2 cellular contexts compared by ENCODE assay signal in the genomic region with DNA sequence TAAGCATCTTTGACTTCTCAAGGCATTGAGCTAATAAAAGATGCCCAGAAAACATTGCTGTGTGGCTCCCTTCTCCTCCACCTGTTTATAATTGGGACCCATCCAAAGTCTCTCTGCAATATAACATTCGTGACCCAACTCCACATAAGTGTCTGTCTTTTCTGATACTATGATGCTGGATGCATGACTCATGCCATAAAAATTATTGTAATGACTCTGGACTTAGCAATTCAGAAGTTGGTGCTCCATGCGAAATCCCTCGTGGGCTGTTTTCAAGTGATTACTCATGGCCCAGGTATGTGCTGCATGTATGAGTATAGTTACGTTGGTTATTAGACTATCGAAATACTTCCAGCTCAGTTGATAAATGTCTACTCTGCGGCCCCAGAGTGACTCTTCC.
TF ChIP-seq lines count a peak whose summit lies in the region.

No MANE protein-coding gene starts in this region.

TF ChIP-seq in HCT116, 20 proteins besides CTCF, POLR2A, EP300 and RAD21 (continued from another document):
- TF ChIP-seq, protein P1, sequence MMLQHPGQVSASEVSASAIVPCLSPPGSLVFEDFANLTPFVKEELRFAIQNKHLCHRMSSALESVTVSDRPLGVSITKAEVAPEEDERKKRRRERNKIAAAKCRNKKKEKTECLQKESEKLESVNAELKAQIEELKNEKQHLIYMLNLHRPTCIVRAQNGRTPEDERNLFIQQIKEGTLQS (IDR thresholded peaks at IDR 0.05): peak; percentile 40
- TF ChIP-seq SIN3A (IDR thresholded peaks at IDR 0.05; ENCODE audit: low read depth) (peak; percentile 33; the same call in 1 of the 2 replicates), JUND (IDR thresholded peaks at IDR 0.05) (peak; percentile 92), TCF7L2 (IDR thresholded peaks at IDR 0.05; ENCODE audit: borderline replicate concordance, extremely low read depth, insufficient read depth, insufficient read length) (no peak), CEBPB (IDR thresholded peaks at IDR 0.05; ENCODE audit: low read depth) (peak; percentile 63; the same call in 1 of the 2 replicates), CBX3 (IDR thresholded peaks at IDR 0.05; ENCODE audit: low read depth) (peak; percentile 42), EGR1 (IDR thresholded peaks at IDR 0.05; ENCODE audit: low read depth) (no peak; the same call in 1 of the 2 replicates), FOSL1 (IDR thresholded peaks at IDR 0.05; ENCODE audit: low read depth) (peak; percentile 94), ZFX (IDR thresholded peaks at IDR 0.05) (no peak), YY1 (IDR thresholded peaks at IDR 0.05; ENCODE audit: extremely low read depth, insufficient replicate concordance, low read depth, low read length) (no peak), SP1 (IDR thresholded peaks at IDR 0.05; ENCODE audit: low read depth) (peak; percentile 57), EZH2phosphoT487 (IDR thresholded peaks at IDR 0.05; ENCODE audit: borderline replicate concordance) (no peak), SRF (IDR thresholded peaks at IDR 0.05; ENCODE audit: low read depth) (peak; percentile 42; the same call in 1 of the 2 replicates)
- TF ChIP-seq, protein P2, sequence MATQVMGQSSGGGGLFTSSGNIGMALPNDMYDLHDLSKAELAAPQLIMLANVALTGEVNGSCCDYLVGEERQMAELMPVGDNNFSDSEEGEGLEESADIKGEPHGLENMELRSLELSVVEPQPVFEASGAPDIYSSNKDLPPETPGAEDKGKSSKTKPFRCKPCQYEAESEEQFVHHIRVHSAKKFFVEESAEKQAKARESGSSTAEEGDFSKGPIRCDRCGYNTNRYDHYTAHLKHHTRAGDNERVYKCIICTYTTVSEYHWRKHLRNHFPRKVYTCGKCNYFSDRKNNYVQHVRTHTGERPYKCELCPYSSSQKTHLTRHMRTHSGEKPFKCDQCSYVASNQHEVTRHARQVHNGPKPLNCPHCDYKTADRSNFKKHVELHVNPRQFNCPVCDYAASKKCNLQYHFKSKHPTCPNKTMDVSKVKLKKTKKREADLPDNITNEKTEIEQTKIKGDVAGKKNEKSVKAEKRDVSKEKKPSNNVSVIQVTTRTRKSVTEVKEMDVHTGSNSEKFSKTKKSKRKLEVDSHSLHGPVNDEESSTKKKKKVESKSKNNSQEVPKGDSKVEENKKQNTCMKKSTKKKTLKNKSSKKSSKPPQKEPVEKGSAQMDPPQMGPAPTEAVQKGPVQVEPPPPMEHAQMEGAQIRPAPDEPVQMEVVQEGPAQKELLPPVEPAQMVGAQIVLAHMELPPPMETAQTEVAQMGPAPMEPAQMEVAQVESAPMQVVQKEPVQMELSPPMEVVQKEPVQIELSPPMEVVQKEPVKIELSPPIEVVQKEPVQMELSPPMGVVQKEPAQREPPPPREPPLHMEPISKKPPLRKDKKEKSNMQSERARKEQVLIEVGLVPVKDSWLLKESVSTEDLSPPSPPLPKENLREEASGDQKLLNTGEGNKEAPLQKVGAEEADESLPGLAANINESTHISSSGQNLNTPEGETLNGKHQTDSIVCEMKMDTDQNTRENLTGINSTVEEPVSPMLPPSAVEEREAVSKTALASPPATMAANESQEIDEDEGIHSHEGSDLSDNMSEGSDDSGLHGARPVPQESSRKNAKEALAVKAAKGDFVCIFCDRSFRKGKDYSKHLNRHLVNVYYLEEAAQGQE (IDR thresholded peaks at IDR 0.05; ENCODE audit: low read depth): no peak
- TF ChIP-seq, protein P3, sequence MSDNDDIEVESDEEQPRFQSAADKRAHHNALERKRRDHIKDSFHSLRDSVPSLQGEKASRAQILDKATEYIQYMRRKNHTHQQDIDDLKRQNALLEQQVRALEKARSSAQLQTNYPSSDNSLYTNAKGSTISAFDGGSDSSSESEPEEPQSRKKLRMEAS (IDR thresholded peaks at IDR 0.05): peak; percentile 49

TF ChIP-seq in SK-N-SH treated with all-trans-retinoic acid at 6 μM for 48 hours, 23 proteins besides CTCF, POLR2A, EP300 and RAD21 (continued from another document):
- TF ChIP-seq, protein P4, sequence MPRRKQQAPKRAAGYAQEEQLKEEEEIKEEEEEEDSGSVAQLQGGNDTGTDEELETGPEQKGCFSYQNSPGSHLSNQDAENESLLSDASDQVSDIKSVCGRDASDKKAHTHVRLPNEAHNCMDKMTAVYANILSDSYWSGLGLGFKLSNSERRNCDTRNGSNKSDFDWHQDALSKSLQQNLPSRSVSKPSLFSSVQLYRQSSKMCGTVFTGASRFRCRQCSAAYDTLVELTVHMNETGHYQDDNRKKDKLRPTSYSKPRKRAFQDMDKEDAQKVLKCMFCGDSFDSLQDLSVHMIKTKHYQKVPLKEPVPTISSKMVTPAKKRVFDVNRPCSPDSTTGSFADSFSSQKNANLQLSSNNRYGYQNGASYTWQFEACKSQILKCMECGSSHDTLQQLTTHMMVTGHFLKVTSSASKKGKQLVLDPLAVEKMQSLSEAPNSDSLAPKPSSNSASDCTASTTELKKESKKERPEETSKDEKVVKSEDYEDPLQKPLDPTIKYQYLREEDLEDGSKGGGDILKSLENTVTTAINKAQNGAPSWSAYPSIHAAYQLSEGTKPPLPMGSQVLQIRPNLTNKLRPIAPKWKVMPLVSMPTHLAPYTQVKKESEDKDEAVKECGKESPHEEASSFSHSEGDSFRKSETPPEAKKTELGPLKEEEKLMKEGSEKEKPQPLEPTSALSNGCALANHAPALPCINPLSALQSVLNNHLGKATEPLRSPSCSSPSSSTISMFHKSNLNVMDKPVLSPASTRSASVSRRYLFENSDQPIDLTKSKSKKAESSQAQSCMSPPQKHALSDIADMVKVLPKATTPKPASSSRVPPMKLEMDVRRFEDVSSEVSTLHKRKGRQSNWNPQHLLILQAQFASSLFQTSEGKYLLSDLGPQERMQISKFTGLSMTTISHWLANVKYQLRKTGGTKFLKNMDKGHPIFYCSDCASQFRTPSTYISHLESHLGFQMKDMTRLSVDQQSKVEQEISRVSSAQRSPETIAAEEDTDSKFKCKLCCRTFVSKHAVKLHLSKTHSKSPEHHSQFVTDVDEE (CRISPR knock-in tag; IDR thresholded peaks at IDR 0.05): no peak
- TF ChIP-seq CSRNP3 (CRISPR knock-in tag; IDR thresholded peaks at IDR 0.05) (no peak), ZFP30 (CRISPR knock-in tag; IDR thresholded peaks at IDR 0.05) (no peak), ZFP3 (CRISPR knock-in tag; IDR thresholded peaks at IDR 0.05) (no peak), SNAI2 (CRISPR knock-in tag; IDR thresholded peaks at IDR 0.05) (peak; percentile 15; the same call in 1 of the 2 replicates), ZNF8 (CRISPR knock-in tag; IDR thresholded peaks at IDR 0.05) (no peak), ARNTL (CRISPR knock-in tag; IDR thresholded peaks at IDR 0.05; ENCODE audit: borderline replicate concordance, low read depth) (no peak), ZNF70 (CRISPR knock-in tag; IDR thresholded peaks at IDR 0.05) (no peak), TCF4 (CRISPR knock-in tag; IDR thresholded peaks at IDR 0.05; ENCODE audit: borderline replicate concordance) (no peak), OSR1 (CRISPR knock-in tag; IDR thresholded peaks at IDR 0.05) (no peak), BACH2 (CRISPR knock-in tag; IDR thresholded peaks at IDR 0.05; ENCODE audit: borderline replicate concordance) (no peak), TOX (CRISPR knock-in tag; IDR thresholded peaks at IDR 0.05; ENCODE audit: borderline replicate concordance) (no peak; the same call in 1 of the 2 replicates)
- TF ChIP-seq, protein P5, sequence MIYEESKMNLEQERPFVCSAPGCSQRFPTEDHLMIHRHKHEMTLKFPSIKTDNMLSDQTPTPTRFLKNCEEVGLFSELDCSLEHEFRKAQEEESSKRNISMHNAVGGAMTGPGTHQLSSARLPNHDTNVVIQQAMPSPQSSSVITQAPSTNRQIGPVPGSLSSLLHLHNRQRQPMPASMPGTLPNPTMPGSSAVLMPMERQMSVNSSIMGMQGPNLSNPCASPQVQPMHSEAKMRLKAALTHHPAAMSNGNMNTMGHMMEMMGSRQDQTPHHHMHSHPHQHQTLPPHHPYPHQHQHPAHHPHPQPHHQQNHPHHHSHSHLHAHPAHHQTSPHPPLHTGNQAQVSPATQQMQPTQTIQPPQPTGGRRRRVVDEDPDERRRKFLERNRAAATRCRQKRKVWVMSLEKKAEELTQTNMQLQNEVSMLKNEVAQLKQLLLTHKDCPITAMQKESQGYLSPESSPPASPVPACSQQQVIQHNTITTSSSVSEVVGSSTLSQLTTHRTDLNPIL (CRISPR knock-in tag; IDR thresholded peaks at IDR 0.05; ENCODE audit: low read depth): peak; percentile 64
